Comparison of ENCODE assay signal across 8 cellular contexts in genomic region chrX:84186603-84187358, GRCh38. TPM values are rescaled to one million over a fixed set of nuclear protein-coding genes. Genes with fewer than 3 reads are reported as not detected.
DNase-seq lines count a peak whose midpoint lies in the region; ATAC-seq and TF ChIP-seq lines count a peak whose summit lies in the region.

No MANE protein-coding gene starts in this region.

- H3K79me2 ChIP-seq in neural progenitor cell (ENCODE audit: low read depth): peaks cover 6% of the 10 kb centered on the region

- peak overlapping the region; percentile 60 for H3K27ac ChIP-seq in 22Rv1
- H3K27ac ChIP-seq in ectodermal cell (ENCODE audit: insufficient read depth, low read depth, low read length, poor library complexity, severe bottlenecking): no peak overlapping the region
- no peak overlapping the region for H3K27ac ChIP-seq in neural progenitor cell

- H4K20me1 ChIP-seq in neural progenitor cell (ENCODE audit: low read depth): no peaks in the 10 kb centered on the region

- H3K4me3 ChIP-seq in ectodermal cell (ENCODE audit: insufficient read depth, low read depth, low read length): peak overlapping the region; percentile 70
- H3K4me3 ChIP-seq in neural progenitor cell: peak overlapping the region; percentile 55

- peaks cover 3% of the 10 kb centered on the region for H3K4me1 Mint-ChIP-seq in neural progenitor cell

- no peaks in the 10 kb centered on the region for H3K36me3 Mint-ChIP-seq in neural progenitor cell

- peak; percentile 26 for ATAC-seq in GM18868 (IDR thresholded peaks at IDR 0.05; ENCODE audit: unreplicated experiment)
- ATAC-seq in GM21381 (IDR thresholded peaks at IDR 0.05; ENCODE audit: unreplicated experiment): no peak
- ATAC-seq in GM18858 (IDR thresholded peaks at IDR 0.05; ENCODE audit: unreplicated experiment): no peak

- H3K4me3 Mint-ChIP-seq in neural progenitor cell: peak overlapping the region; percentile 95

- H3K36me3 ChIP-seq in ectodermal cell (ENCODE audit: control insufficient read depth, insufficient read depth, low read length) (no peaks in the 10 kb centered on the region), neural progenitor cell (no peaks in the 10 kb centered on the region)

- H2AFZ ChIP-seq in neural progenitor cell (replicated peaks): no peak overlapping the region

- no peak for TF ChIP-seq CTCF in 22Rv1 (IDR thresholded peaks at IDR 0.05)
- no peak for TF ChIP-seq CTCF in neural progenitor cell (IDR thresholded peaks at IDR 0.05)

- peak; percentile 47 for DNase-seq in NAMALWA (ENCODE audit: low spot score)
- DNase-seq in neural progenitor cell (ENCODE audit: low spot score): no peak
- no peak for DNase-seq in NCI-H226

- no peak overlapping the region for H3K9ac ChIP-seq in neural progenitor cell

- peaks cover 6% of the 10 kb centered on the region for H3K27me3 Mint-ChIP-seq in neural progenitor cell (ENCODE audit: insufficient read depth, low read depth)

- H3K27ac Mint-ChIP-seq in neural progenitor cell: peak overlapping the region; percentile 65

- WGBS in ectodermal cell, 2 experiments: 3% methylated on average over 12 to 14 of the region's 15 CpGs

- H3F3A ChIP-seq in neural progenitor cell (ENCODE audit: low read depth): no peaks in the 10 kb centered on the region

- H3K9me3 ChIP-seq in ectodermal cell (ENCODE audit: control insufficient read depth, low read length) (no peaks in the 10 kb centered on the region), neural progenitor cell (ENCODE audit: low read depth) (no peaks in the 10 kb centered on the region)

- no peaks in the 10 kb centered on the region for H3K9me3 Mint-ChIP-seq in neural progenitor cell

- H3K27me3 ChIP-seq in ectodermal cell (ENCODE audit: control insufficient read depth, insufficient read depth, low read length, poor library complexity, severe bottlenecking) (no peaks in the 10 kb centered on the region), neural progenitor cell (no peaks in the 10 kb centered on the region)

- H3K4me1 ChIP-seq in ectodermal cell (ENCODE audit: control insufficient read depth, insufficient read depth, low read length): no peaks in the 10 kb centered on the region
- no peaks in the 10 kb centered on the region for H3K4me1 ChIP-seq in neural progenitor cell

- peak overlapping the region; percentile 76 for H3K4me2 ChIP-seq in neural progenitor cell

RNA-seq across cellular contexts. Expression of gene RPS6KA6, which starts 1.2 kb away (rescaled TPM):
- 7.0 TPM for polyA plus RNA-seq in ectodermal cell (2013, experiment 1 of 4)
- 10.9 TPM for polyA plus RNA-seq in ectodermal cell (2013, experiment 2 of 4)
- 7.2 TPM for polyA plus RNA-seq in ectodermal cell (2013, experiment 3 of 4)
- polyA plus RNA-seq in ectodermal cell (2013, experiment 4 of 4): 7.0 TPM
- total RNA-seq in neural progenitor cell (ENCODE audit: low replicate concordance): 14.1 and 20.0 TPM in 2 replicates
